1 cellular context compared by ENCODE assay signal in the genomic region with DNA sequence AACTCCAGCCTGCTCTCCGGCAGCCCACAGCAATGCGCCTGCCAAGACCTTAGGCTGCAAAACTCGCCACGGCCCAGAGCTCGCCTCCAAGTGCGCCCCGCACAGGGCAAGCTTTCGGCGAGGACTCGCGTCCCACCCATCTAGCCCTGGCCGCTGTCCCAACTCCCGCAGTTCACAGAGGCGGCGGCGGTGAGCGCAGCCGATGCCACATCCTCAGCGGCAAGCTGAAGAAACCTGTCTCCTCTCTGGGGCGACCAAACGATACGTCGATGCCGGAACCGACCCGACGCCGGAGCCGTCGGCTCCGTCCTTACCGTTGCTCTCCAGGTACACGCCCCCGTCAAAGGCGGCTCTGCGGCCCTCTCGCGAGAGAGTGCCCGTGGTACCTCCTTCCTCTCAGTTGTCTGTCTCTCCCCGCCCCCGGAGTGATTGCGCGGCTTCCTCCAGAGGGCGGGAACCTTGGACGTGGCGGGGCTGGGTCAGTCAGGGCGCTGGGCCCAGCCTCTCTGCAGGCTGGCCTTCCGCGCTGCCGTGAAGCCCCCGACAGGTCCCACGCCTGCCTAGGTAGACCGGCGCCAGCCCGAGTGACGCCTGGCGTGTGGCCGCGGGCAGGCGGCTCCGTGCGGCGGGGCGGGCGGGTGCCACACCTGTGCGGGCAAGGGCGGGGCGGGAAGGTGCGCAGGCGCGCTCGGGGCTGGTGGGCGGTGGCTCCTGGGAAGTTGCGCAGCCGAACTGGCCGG.
A peak's percentile ranks its signal among the peaks of the same experiment; 100 is the strongest.
TF ChIP-seq lines count a peak whose summit lies in the region.

No MANE protein-coding gene starts in this region.

TF ChIP-seq in K562, 482 proteins besides CTCF, POLR2A, EP300 and RAD21 (continued from another document and continues in another):
- TF ChIP-seq EP400 (IDR thresholded peaks at IDR 0.05) (peak; percentile 91), CREB1 (IDR thresholded peaks at IDR 0.05) (no peak; the same call in 1 of the 2 replicates), CREB1 (CRISPR knock-in tag; IDR thresholded peaks at IDR 0.05) (peak; percentile 55), BACH1 (tag; IDR thresholded peaks at IDR 0.05) (no peak), MXI1 (IDR thresholded peaks at IDR 0.05; ENCODE audit: low read depth, low read length) (peak; percentile 45), FOXJ2 (tag; IDR thresholded peaks at IDR 0.05) (peak; percentile 62; the same call in 1 of the 2 replicates), NBN (IDR thresholded peaks at IDR 0.05; ENCODE audit: low read depth) (peak; percentile 57; the same call in 1 of the 2 replicates), FOXJ3 (CRISPR knock-in tag; IDR thresholded peaks at IDR 0.05) (no peak), ZFX (CRISPR knock-in tag; IDR thresholded peaks at IDR 0.05) (peak; percentile 95), TARDBP (IDR thresholded peaks at IDR 0.05) (0 out of 2 replicates have a peak, but pooled peaks have one; percentile 14), NEUROD1 (IDR thresholded peaks at IDR 0.05; ENCODE audit: borderline replicate concordance, low read depth, low read length, partially characterized antibody) (peak; percentile 55), TAF15 (IDR thresholded peaks at IDR 0.05; ENCODE audit: low read depth, low read length) (no peak), SIX5 (IDR thresholded peaks at IDR 0.05; ENCODE audit: borderline replicate concordance in 1 of 2, insufficient read depth in 1 of 2, low read depth in 1 of 2, low read length in 2 of 2) (no peak), ZNF217 (CRISPR knock-in tag; IDR thresholded peaks at IDR 0.05) (no peak), KLF6 (CRISPR knock-in tag; IDR thresholded peaks at IDR 0.05; ENCODE audit: borderline replicate concordance) (peak; percentile 77; the same call in 1 of the 2 replicates), TEAD1 (CRISPR knock-in tag; IDR thresholded peaks at IDR 0.05) (0 out of 4 replicates have a peak, but pooled peaks of 1 of the 2 experiments have one; percentile 29), BCOR (IDR thresholded peaks at IDR 0.05) (peak; percentile 75), ZNF239 (CRISPR knock-in tag; IDR thresholded peaks at IDR 0.05) (no peak), SRF (CRISPR knock-in tag; IDR thresholded peaks at IDR 0.05) (peak in 1 of 2 experiments; percentile 18; a peak in 1 of 4 replicates), KAT7 (CRISPR knock-in tag; IDR thresholded peaks at IDR 0.05; ENCODE audit: borderline replicate concordance) (peak; percentile 76; the same call in 1 of the 2 replicates), NCOA2 (IDR thresholded peaks at IDR 0.05; ENCODE audit: partially characterized antibody in 2 of 2) (no peak), HNRNPUL1 (IDR thresholded peaks at IDR 0.05; ENCODE audit: low read length) (no peak), NR2F6 (CRISPR knock-in tag; IDR thresholded peaks at IDR 0.05) (no peak), NELFE (IDR thresholded peaks at IDR 0.05; ENCODE audit: insufficient read depth, insufficient read length) (no peak), KLF13 (tag; IDR thresholded peaks at IDR 0.05; ENCODE audit: borderline replicate concordance, low read depth) (peak; percentile 70; the same call in 1 of the 2 replicates), SREBF2 (CRISPR knock-in tag; IDR thresholded peaks at IDR 0.05) (0 out of 2 replicates have a peak, but pooled peaks have one; percentile 62), ZNF561 (CRISPR knock-in tag; conservative IDR thresholded peaks at IDR 0.05) (no peak), PTBP1 (IDR thresholded peaks at IDR 0.05; ENCODE audit: low read depth, low read length) (no peak), NFE2 (IDR thresholded peaks at IDR 0.05; ENCODE audit: low read depth) (peak; percentile 14; the same call in 1 of the 2 replicates), NCOA6 (IDR thresholded peaks at IDR 0.05) (peak; percentile 99), BRF1 (IDR thresholded peaks at IDR 0.05; ENCODE audit: borderline replicate concordance, extremely low read depth, insufficient read length) (no peak), OTX1 (CRISPR knock-in tag; IDR thresholded peaks at IDR 0.05) (peak; percentile 45; the same call in 1 of the 2 replicates), HMGN3 (IDR thresholded peaks at IDR 0.05; ENCODE audit: borderline replicate concordance, extremely low read depth, insufficient read length, low read depth, low read length) (peak; percentile 34), RBFOX2 (IDR thresholded peaks at IDR 0.05; ENCODE audit: low read depth, low read length) (peak; percentile 98)
- TF ChIP-seq, protein P1, sequence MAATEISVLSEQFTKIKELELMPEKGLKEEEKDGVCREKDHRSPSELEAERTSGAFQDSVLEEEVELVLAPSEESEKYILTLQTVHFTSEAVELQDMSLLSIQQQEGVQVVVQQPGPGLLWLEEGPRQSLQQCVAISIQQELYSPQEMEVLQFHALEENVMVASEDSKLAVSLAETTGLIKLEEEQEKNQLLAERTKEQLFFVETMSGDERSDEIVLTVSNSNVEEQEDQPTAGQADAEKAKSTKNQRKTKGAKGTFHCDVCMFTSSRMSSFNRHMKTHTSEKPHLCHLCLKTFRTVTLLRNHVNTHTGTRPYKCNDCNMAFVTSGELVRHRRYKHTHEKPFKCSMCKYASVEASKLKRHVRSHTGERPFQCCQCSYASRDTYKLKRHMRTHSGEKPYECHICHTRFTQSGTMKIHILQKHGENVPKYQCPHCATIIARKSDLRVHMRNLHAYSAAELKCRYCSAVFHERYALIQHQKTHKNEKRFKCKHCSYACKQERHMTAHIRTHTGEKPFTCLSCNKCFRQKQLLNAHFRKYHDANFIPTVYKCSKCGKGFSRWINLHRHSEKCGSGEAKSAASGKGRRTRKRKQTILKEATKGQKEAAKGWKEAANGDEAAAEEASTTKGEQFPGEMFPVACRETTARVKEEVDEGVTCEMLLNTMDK (IDR thresholded peaks at IDR 0.05; ENCODE audit: borderline replicate concordance, insufficient read depth, low read depth, low read length, poor library complexity, severe bottlenecking) = peak; percentile 74
- TF ChIP-seq, protein P2, sequence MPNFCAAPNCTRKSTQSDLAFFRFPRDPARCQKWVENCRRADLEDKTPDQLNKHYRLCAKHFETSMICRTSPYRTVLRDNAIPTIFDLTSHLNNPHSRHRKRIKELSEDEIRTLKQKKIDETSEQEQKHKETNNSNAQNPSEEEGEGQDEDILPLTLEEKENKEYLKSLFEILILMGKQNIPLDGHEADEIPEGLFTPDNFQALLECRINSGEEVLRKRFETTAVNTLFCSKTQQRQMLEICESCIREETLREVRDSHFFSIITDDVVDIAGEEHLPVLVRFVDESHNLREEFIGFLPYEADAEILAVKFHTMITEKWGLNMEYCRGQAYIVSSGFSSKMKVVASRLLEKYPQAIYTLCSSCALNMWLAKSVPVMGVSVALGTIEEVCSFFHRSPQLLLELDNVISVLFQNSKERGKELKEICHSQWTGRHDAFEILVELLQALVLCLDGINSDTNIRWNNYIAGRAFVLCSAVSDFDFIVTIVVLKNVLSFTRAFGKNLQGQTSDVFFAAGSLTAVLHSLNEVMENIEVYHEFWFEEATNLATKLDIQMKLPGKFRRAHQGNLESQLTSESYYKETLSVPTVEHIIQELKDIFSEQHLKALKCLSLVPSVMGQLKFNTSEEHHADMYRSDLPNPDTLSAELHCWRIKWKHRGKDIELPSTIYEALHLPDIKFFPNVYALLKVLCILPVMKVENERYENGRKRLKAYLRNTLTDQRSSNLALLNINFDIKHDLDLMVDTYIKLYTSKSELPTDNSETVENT (CRISPR knock-in tag; IDR thresholded peaks at IDR 0.05) = 0 out of 2 replicates have a peak, but pooled peaks have one; percentile 10
- TF ChIP-seq, protein P3, sequence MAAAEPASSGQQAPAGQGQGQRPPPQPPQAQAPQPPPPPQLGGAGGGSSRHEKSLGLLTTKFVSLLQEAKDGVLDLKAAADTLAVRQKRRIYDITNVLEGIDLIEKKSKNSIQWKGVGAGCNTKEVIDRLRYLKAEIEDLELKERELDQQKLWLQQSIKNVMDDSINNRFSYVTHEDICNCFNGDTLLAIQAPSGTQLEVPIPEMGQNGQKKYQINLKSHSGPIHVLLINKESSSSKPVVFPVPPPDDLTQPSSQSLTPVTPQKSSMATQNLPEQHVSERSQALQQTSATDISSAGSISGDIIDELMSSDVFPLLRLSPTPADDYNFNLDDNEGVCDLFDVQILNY (CRISPR knock-in tag; IDR thresholded peaks at IDR 0.05) = 0 out of 2 replicates have a peak, but pooled peaks have one; percentile 45
- TF ChIP-seq, protein P4, sequence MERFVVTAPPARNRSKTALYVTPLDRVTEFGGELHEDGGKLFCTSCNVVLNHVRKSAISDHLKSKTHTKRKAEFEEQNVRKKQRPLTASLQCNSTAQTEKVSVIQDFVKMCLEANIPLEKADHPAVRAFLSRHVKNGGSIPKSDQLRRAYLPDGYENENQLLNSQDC (CRISPR knock-in tag; IDR thresholded peaks at IDR 0.05) = no peak
- TF ChIP-seq, protein P5, sequence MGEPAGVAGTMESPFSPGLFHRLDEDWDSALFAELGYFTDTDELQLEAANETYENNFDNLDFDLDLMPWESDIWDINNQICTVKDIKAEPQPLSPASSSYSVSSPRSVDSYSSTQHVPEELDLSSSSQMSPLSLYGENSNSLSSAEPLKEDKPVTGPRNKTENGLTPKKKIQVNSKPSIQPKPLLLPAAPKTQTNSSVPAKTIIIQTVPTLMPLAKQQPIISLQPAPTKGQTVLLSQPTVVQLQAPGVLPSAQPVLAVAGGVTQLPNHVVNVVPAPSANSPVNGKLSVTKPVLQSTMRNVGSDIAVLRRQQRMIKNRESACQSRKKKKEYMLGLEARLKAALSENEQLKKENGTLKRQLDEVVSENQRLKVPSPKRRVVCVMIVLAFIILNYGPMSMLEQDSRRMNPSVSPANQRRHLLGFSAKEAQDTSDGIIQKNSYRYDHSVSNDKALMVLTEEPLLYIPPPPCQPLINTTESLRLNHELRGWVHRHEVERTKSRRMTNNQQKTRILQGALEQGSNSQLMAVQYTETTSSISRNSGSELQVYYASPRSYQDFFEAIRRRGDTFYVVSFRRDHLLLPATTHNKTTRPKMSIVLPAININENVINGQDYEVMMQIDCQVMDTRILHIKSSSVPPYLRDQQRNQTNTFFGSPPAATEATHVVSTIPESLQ (CRISPR knock-in tag; IDR thresholded peaks at IDR 0.05) = peak; percentile 79; the same call in 1 of the 2 replicates
- TF ChIP-seq, protein P6, sequence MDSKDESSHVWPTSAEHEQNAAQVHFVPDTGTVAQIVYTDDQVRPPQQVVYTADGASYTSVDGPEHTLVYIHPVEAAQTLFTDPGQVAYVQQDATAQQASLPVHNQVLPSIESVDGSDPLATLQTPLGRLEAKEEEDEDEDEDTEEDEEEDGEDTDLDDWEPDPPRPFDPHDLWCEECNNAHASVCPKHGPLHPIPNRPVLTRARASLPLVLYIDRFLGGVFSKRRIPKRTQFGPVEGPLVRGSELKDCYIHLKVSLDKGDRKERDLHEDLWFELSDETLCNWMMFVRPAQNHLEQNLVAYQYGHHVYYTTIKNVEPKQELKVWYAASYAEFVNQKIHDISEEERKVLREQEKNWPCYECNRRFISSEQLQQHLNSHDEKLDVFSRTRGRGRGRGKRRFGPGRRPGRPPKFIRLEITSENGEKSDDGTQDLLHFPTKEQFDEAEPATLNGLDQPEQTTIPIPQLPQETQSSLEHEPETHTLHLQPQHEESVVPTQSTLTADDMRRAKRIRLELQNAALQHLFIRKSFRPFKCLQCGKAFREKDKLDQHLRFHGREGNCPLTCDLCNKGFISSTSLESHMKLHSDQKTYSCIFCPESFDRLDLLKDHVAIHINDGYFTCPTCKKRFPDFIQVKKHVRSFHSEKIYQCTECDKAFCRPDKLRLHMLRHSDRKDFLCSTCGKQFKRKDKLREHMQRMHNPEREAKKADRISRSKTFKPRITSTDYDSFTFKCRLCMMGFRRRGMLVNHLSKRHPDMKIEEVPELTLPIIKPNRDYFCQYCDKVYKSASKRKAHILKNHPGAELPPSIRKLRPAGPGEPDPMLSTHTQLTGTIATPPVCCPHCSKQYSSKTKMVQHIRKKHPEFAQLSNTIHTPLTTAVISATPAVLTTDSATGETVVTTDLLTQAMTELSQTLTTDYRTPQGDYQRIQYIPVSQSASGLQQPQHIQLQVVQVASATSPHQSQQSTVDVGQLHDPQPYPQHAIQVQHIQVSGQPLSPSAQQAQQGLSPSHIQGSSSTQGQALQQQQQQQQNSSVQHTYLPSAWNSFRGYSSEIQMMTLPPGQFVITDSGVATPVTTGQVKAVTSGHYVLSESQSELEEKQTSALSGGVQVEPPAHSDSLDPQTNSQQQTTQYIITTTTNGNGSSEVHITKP (IDR thresholded peaks at IDR 0.05; ENCODE audit: partially characterized antibody) = no peak
- TF ChIP-seq, protein P7, sequence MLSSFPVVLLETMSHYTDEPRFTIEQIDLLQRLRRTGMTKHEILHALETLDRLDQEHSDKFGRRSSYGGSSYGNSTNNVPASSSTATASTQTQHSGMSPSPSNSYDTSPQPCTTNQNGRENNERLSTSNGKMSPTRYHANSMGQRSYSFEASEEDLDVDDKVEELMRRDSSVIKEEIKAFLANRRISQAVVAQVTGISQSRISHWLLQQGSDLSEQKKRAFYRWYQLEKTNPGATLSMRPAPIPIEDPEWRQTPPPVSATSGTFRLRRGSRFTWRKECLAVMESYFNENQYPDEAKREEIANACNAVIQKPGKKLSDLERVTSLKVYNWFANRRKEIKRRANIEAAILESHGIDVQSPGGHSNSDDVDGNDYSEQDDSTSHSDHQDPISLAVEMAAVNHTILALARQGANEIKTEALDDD (IDR thresholded peaks at IDR 0.05) = peak; percentile 89
- TF ChIP-seq, protein P8, sequence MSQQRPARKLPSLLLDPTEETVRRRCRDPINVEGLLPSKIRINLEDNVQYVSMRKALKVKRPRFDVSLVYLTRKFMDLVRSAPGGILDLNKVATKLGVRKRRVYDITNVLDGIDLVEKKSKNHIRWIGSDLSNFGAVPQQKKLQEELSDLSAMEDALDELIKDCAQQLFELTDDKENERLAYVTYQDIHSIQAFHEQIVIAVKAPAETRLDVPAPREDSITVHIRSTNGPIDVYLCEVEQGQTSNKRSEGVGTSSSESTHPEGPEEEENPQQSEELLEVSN (IDR thresholded peaks at IDR 0.05; ENCODE audit: borderline replicate concordance in 1 of 2, extremely low read depth in 1 of 2, insufficient read depth in 1 of 2, insufficient read length in 1 of 2, low read depth in 1 of 2, low read length in 1 of 2, poor library complexity in 1 of 2, severe bottlenecking in 1 of 2) = peak; percentile 10 to 62
- TF ChIP-seq, protein P9, sequence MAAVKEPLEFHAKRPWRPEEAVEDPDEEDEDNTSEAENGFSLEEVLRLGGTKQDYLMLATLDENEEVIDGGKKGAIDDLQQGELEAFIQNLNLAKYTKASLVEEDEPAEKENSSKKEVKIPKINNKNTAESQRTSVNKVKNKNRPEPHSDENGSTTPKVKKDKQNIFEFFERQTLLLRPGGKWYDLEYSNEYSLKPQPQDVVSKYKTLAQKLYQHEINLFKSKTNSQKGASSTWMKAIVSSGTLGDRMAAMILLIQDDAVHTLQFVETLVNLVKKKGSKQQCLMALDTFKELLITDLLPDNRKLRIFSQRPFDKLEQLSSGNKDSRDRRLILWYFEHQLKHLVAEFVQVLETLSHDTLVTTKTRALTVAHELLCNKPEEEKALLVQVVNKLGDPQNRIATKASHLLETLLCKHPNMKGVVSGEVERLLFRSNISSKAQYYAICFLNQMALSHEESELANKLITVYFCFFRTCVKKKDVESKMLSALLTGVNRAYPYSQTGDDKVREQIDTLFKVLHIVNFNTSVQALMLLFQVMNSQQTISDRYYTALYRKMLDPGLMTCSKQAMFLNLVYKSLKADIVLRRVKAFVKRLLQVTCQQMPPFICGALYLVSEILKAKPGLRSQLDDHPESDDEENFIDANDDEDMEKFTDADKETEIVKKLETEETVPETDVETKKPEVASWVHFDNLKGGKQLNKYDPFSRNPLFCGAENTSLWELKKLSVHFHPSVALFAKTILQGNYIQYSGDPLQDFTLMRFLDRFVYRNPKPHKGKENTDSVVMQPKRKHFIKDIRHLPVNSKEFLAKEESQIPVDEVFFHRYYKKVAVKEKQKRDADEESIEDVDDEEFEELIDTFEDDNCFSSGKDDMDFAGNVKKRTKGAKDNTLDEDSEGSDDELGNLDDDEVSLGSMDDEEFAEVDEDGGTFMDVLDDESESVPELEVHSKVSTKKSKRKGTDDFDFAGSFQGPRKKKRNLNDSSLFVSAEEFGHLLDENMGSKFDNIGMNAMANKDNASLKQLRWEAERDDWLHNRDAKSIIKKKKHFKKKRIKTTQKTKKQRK (IDR thresholded peaks at IDR 0.05; ENCODE audit: borderline replicate concordance, low read depth, low read length) = no peak
